ENCODE assay signal across 8 cellular contexts in the genomic region with DNA sequence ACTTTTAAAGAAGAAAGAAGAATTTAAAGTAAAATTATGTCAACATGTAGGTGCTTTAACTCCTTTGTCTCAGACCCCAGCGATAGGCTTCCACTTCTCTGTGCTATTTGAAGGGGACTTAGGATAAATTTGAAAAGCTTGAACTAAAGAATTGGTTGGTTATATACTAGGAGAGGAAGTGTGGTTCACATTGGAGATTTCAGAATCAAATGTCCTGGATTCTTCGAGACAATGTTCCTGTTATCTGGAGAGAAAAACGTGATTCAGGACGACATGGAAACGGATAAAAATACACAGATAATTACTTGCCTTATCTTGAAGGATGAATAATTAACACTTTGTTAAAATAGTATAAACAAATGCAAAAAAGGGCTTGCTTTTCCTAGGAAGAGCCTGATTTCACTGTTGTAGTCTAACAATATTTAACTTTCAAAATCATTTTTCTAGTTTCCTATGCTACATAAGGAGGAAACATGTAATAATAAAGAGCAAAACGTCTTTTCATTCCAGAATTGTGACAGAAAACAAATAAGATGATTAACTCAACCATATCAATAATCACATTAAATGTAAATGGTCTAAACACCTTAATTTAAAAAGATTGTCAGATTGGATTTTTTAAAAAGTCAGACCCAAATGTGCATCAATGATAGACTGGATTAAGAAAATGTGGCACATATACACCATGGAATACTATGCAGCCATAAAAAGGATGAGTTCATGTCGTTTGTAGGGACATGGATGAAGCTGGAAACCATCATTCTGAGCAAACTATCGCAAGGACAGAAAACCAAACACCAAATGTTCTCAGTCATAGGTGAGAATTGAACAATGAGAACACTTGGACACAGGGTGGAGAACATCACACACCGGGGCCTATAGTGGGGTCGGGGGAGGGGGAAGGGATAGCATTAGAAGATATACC. TPM values are rescaled to one million over a fixed set of nuclear protein-coding genes. Genes with fewer than 3 reads are reported as not detected.
DNase-seq lines count a peak whose midpoint lies in the region; ATAC-seq and TF ChIP-seq lines count a peak whose summit lies in the region.

No MANE protein-coding gene starts in this region.

- H3K36me3 Mint-ChIP-seq in natural killer cell = no peaks in the 10 kb centered on the region

- ATAC-seq in natural killer cell (no peak), GM21528 (IDR thresholded peaks at IDR 0.05; ENCODE audit: low FRiP score, unreplicated experiment) (no peak)

- H3F3A ChIP-seq in Loucy (ENCODE audit: low read depth) = no peaks in the 10 kb centered on the region

- peaks cover 35% of the 10 kb centered on the region for H3K79me2 ChIP-seq in Loucy (ENCODE audit: insufficient read depth, low read length)

- H3K4me3 ChIP-seq in Loucy (ENCODE audit: low read length, poor library complexity, severe bottlenecking) (peak overlapping the region; percentile 89), duodenal mucosa (ENCODE audit: low read depth in 1 of 2, low read length in 2 of 2) (peak overlapping the region; percentile 98 to 99)

- peaks cover 2% of the 10 kb centered on the region for H4K20me1 ChIP-seq in Loucy (ENCODE audit: insufficient read depth, low read length, poor library complexity, severe bottlenecking)

- no peak for DNase-seq in natural killer cell
- no peak for DNase-seq in NCI-H524 treated with DMSO at 0.1 percent for 48 hours (lab: John Stamatoyannopoulos, UW)
- DNase-seq in SW 1271 (lab: John Stamatoyannopoulos, UW) = no peak
- DNase-seq in glomerular visceral epithelial cell (ENCODE audit: extremely low spot score) = no peak

- peak overlapping the region; percentile 99 to 100 for H3K27ac Mint-ChIP-seq in natural killer cell

- no peaks in the 10 kb centered on the region for H3K9me2 ChIP-seq in Loucy (replicated peaks; ENCODE audit: low read depth, low read length)

- H3K36me3 ChIP-seq in Loucy (ENCODE audit: insufficient read depth, low read length) (no peaks in the 10 kb centered on the region), duodenal mucosa (ENCODE audit: control insufficient read depth in 1 of 2, insufficient read depth in 2 of 2, low read length in 2 of 2) (no peaks in the 10 kb centered on the region)

- peaks cover 23% of the 10 kb centered on the region for H3K4me1 ChIP-seq in Loucy (ENCODE audit: insufficient read depth, low read length, poor library complexity, severe bottlenecking)
- peaks cover 9 to 12% of the 10 kb centered on the region in 2 donors for H3K4me1 ChIP-seq in duodenal mucosa (ENCODE audit: control insufficient read depth in 1 of 2, insufficient read depth in 2 of 2, low read length in 2 of 2)

- H3K4me2 ChIP-seq in Loucy (ENCODE audit: low read depth, low read length, poor library complexity, severe bottlenecking) = peak overlapping the region; percentile 85

- H3K9me3 Mint-ChIP-seq in natural killer cell = no peaks in the 10 kb centered on the region

- H3K27me3 ChIP-seq in Loucy (ENCODE audit: insufficient read depth, low read length, poor library complexity, severe bottlenecking) (no peaks in the 10 kb centered on the region), duodenal mucosa (ENCODE audit: control insufficient read depth in 1 of 2, insufficient read depth in 2 of 2, low read length in 2 of 2) (no peaks in the 10 kb centered on the region)

- H3K4me1 Mint-ChIP-seq in natural killer cell = peaks cover 43 to 49% of the 10 kb centered on the region in 2 donors

- peak overlapping the region; percentile 100 for H3K4me3 Mint-ChIP-seq in natural killer cell

- H3K27me3 Mint-ChIP-seq in natural killer cell (ENCODE audit: low read depth in 2 of 2) = peaks cover 10 to 12% of the 10 kb centered on the region in 2 donors

- TF ChIP-seq CTCF in C4-2B (conservative IDR thresholded peaks at IDR 0.05) = no peak
- no peak for TF ChIP-seq CTCF in Loucy (conservative IDR thresholded peaks at IDR 0.05; ENCODE audit: low read length)
- TF ChIP-seq CTCF in natural killer cell (IDR thresholded peaks at IDR 0.05) = no peak

- intact Hi-C loops in natural killer cell (cut with micrococcal nuclease) = no loop called here

- H3K9ac ChIP-seq in Loucy (ENCODE audit: low read depth, low read length, poor library complexity, severe bottlenecking) (peak overlapping the region; percentile 82), duodenal mucosa (ENCODE audit: low read depth in 1 of 2, low read length in 2 of 2) (peak overlapping the region; percentile 87 to 94)

- H3K27ac ChIP-seq in C4-2B (peak overlapping the region; percentile 92), duodenal mucosa (ENCODE audit: low read depth, low read length) (peak overlapping the region; percentile 85)

- peak overlapping the region; percentile 100 for H2AFZ ChIP-seq in Loucy (ENCODE audit: low read length)

- no peaks in the 10 kb centered on the region for H3K9me3 ChIP-seq in Loucy (ENCODE audit: insufficient read depth, low read depth, low read length)
- no peaks in the 10 kb centered on the region for H3K9me3 ChIP-seq in duodenal mucosa (ENCODE audit: control insufficient read depth in 1 of 2, low read length in 2 of 2)

RNA-seq across cellular contexts. Expression of a gene that starts 0.7 kb away (rescaled TPM):
- total RNA-seq in natural killer cell = 10 to 100 TPM; 15.1 to 17.0 (median 16.0) TPM

RNA-seq across cellular contexts. Expression of a gene that starts 35.4 kb away (rescaled TPM):
- 10 to 100 TPM; 14.1 to 19.2 (median 17.2) TPM for total RNA-seq in natural killer cell
